ENCODE assay signal across 8 cellular contexts in genomic region chr3:142987080-142987700, GRCh38. TPM values are rescaled to one million over a fixed set of nuclear protein-coding genes. Genes with fewer than 3 reads are reported as not detected.
DNase-seq lines count a peak whose midpoint lies in the region; TF ChIP-seq lines count a peak whose summit lies in the region.

No MANE protein-coding gene starts in this region.

- no peaks in the 10 kb centered on the region for H3K4me1 Mint-ChIP-seq in Caco-2 (ENCODE audit: low read depth, unreplicated experiment)
- peaks cover 4% of the 10 kb centered on the region for H3K4me1 Mint-ChIP-seq in activated CD4-positive, alpha-beta memory T cell treated with anti-CD3 and anti-CD28 coated beads, Interleukin-2, amount 10 ng/mL, durations not matched to agents 7 days and 5 days

- BruUV-seq in Caco-2 (replicated peaks; lab: Mats Ljungman, UMichigan) (no TSS peak), mammary epithelial cell (replicated peaks; lab: Mats Ljungman, UMichigan) (no TSS peak)

- WGBS in mammary epithelial cell (ENCODE audit: low coverage, missing lambda C conversion rate): 74% methylated on average over 5 of the region's 5 CpGs
- 49% methylated on average over 5 of the region's 5 CpGs for WGBS in liver

- H3K36me3 ChIP-seq in Caco-2 (ENCODE audit: control insufficient read depth, insufficient read depth, low read length): no peaks in the 10 kb centered on the region
- no peaks in the 10 kb centered on the region for H3K36me3 ChIP-seq in mammary epithelial cell (ENCODE audit: insufficient read depth, low read length)
- no peaks in the 10 kb centered on the region for H3K36me3 ChIP-seq in liver (ENCODE audit: control insufficient read depth in 4 of 4, insufficient read depth in 3 of 4, low read depth in 1 of 4, low read length in 3 of 4)
- H3K36me3 ChIP-seq in effector memory CD4-positive, alpha-beta T cell (ENCODE audit: control insufficient read depth, insufficient read depth, low read length): no peaks in the 10 kb centered on the region

- no peaks in the 10 kb centered on the region for H3K79me2 ChIP-seq in mammary epithelial cell (ENCODE audit: insufficient read depth, low read length)

- POLR2A ChIA-PET in Caco-2 (lab: Charles Lee): no interaction called here
- POLR2A ChIA-PET in activated CD4-positive, alpha-beta memory T cell treated with anti-CD3 and anti-CD28 coated beads, Interleukin-2, amount 10 ng/mL, durations not matched to agents 7 days and 5 days (lab: Charles Lee): interaction anchor here (2.1 kb wide), 1 partner anchor 14 kb away, joined by 7 read pairs; the partner anchor contains the start of gene U2SURP

- H3K9ac ChIP-seq in mammary epithelial cell (ENCODE audit: insufficient read depth, low read length) (no peak overlapping the region), liver (ENCODE audit: low read depth in 1 of 2, low read length in 2 of 2) (no peak overlapping the region)

- H3K4me1 ChIP-seq in Caco-2 (no peaks in the 10 kb centered on the region), mammary epithelial cell (ENCODE audit: insufficient read depth, low read length) (no peaks in the 10 kb centered on the region), liver (ENCODE audit: control insufficient read depth in 4 of 4, insufficient read depth in 4 of 4, low read length in 3 of 4) (peaks cover 2 to 28% (median 13%) of the 10 kb centered on the region in 4 donors)
- no peaks in the 10 kb centered on the region for H3K4me1 ChIP-seq in effector memory CD4-positive, alpha-beta T cell (ENCODE audit: control insufficient read depth, insufficient read depth, low read length, poor library complexity, severe bottlenecking)

- H3K27me3 ChIP-seq in Caco-2 (replicated peaks; ENCODE audit: control insufficient read depth, insufficient read depth, low read length): no peaks in the 10 kb centered on the region
- no peaks in the 10 kb centered on the region for H3K27me3 ChIP-seq in mammary epithelial cell (ENCODE audit: insufficient read depth, low read length)
- H3K27me3 ChIP-seq in liver (ENCODE audit: control insufficient read depth in 4 of 4, insufficient read depth in 4 of 4, low read length in 3 of 4): no peaks in the 10 kb centered on the region
- no peaks in the 10 kb centered on the region for H3K27me3 ChIP-seq in effector memory CD4-positive, alpha-beta T cell (replicated peaks; ENCODE audit: control insufficient read depth, insufficient read depth, low read length, poor library complexity, severe bottlenecking)

- H3K27ac ChIP-seq in mammary epithelial cell (ENCODE audit: insufficient read depth, low read depth, low read length) (no peak overlapping the region), liver (ENCODE audit: low read depth in 1 of 2, low read length in 2 of 2) (no peak overlapping the region)
- no peak overlapping the region for H3K27ac ChIP-seq in effector memory CD4-positive, alpha-beta T cell (ENCODE audit: insufficient read depth, low read length, poor library complexity, severe bottlenecking)

- TF ChIP-seq CTCF in Caco-2 (IDR thresholded peaks at IDR 0.05; ENCODE audit: insufficient read depth in 1 of 2, low read depth in 1 of 2, low read length in 1 of 2, severe bottlenecking in 1 of 2, unreplicated experiment in 1 of 2) (peak; percentile 44 to 63), mammary epithelial cell (conservative IDR thresholded peaks at IDR 0.05 in 1 of 2, IDR thresholded peaks at IDR 0.05 in 1 of 2; ENCODE audit: extremely low read depth in 1 of 2, insufficient read depth in 1 of 2, low read depth in 1 of 2, low read length in 2 of 2) (peak; percentile 55 to 63), liver (IDR thresholded peaks at IDR 0.05; ENCODE audit: low read depth, low read length, missing input control) (peak; percentile 59)

- TF ChIP-seq RAD21 in liver (IDR thresholded peaks at IDR 0.05): peak; percentile 85 to 86

- no peak overlapping the region for H2AFZ ChIP-seq in mammary epithelial cell (ENCODE audit: low read depth, low read length)

- H3K4me3 ChIP-seq in Caco-2 (ENCODE audit: low read depth, low read length): no peak overlapping the region
- H3K4me3 ChIP-seq in mammary epithelial cell (replicated peaks in 1 of 3; ENCODE audit: insufficient read depth in 1 of 3, low read depth in 2 of 3, low read length in 3 of 3): no peak overlapping the region
- no peak overlapping the region for H3K4me3 ChIP-seq in liver (ENCODE audit: low read depth in 1 of 3, low read length in 3 of 3)
- H3K4me3 ChIP-seq in effector memory CD4-positive, alpha-beta T cell (ENCODE audit: insufficient read depth, low read depth, low read length, poor library complexity, severe bottlenecking): no peak overlapping the region

- intact Hi-C loops in Caco-2 (cut with micrococcal nuclease; ENCODE audit: unreplicated experiment): loop anchor here (1.0 to 2.0 kb wide), 3 partner anchors 58 to 400 kb away; no protein-coding TSS in a partner anchor
- intact Hi-C loops in mammary epithelial cell (cut with micrococcal nuclease): loop anchor here (1.0 to 2.0 kb wide), 3 partner anchors 58 to 400 kb away; no protein-coding TSS in a partner anchor

- DNase-seq in Caco-2 (no peak), HCEC 1CT (peak; percentile 41), NCI-H446 treated with DMSO at 0.1 percent for 48 hours (lab: John Stamatoyannopoulos, UW) (peak; percentile 41), mammary epithelial cell (peak; percentile 27)
- DNase-seq in effector memory CD4-positive, alpha-beta T cell: no peak
- DNase-seq in activated CD4-positive, CD25-positive, alpha-beta regulatory T cell (lab: John Stamatoyannopoulos, UW): no peak
- DNase-seq in activated CD4-positive, alpha-beta memory T cell treated with anti-CD3 and anti-CD28 coated beads, Interleukin-2, amount 10 ng/mL, durations not matched to agents 7 days and 5 days: no peak

- H3K9me3 ChIP-seq in Caco-2 (no peaks in the 10 kb centered on the region), mammary epithelial cell (replicated peaks; ENCODE audit: insufficient read depth, low read length) (no peaks in the 10 kb centered on the region), liver (ENCODE audit: control insufficient read depth in 4 of 4, low read length in 3 of 4) (no peaks in the 10 kb centered on the region)
- no peaks in the 10 kb centered on the region for H3K9me3 ChIP-seq in effector memory CD4-positive, alpha-beta T cell (ENCODE audit: control insufficient read depth, low read length)

- no peak overlapping the region for H3K4me3 Mint-ChIP-seq in Caco-2 (ENCODE audit: unreplicated experiment)
- no peak overlapping the region for H3K4me3 Mint-ChIP-seq in activated CD4-positive, alpha-beta memory T cell treated with anti-CD3 and anti-CD28 coated beads, Interleukin-2, amount 10 ng/mL, durations not matched to agents 7 days and 5 days

- in situ Hi-C loops in mammary epithelial cell (cut with MboI; ENCODE audit: low sequenced_read_pairs in 2 of 2): loop anchor here in 1 of 2 donors (5.0 kb wide), 1 partner anchor 55 kb away; no protein-coding TSS in a partner anchor

- no peaks in the 10 kb centered on the region for H3K36me3 Mint-ChIP-seq in Caco-2 (ENCODE audit: insufficient read depth, unreplicated experiment)
- H3K36me3 Mint-ChIP-seq in activated CD4-positive, alpha-beta memory T cell treated with anti-CD3 and anti-CD28 coated beads, Interleukin-2, amount 10 ng/mL, durations not matched to agents 7 days and 5 days (ENCODE audit: low read depth): no peaks in the 10 kb centered on the region

- dilution Hi-C loops in mammary epithelial cell (cut with HindIII; ENCODE audit: low sequenced_read_pairs): loop anchor here (25.0 kb wide), 2 partner anchors 150 to 400 kb away; partner anchors contain the start of genes ATR and PLS1

- no peaks in the 10 kb centered on the region for H3K9me3 Mint-ChIP-seq in Caco-2 (ENCODE audit: unreplicated experiment)
- no peaks in the 10 kb centered on the region for H3K9me3 Mint-ChIP-seq in activated CD4-positive, alpha-beta memory T cell treated with anti-CD3 and anti-CD28 coated beads, Interleukin-2, amount 10 ng/mL, durations not matched to agents 7 days and 5 days

- H3K27me3 Mint-ChIP-seq in Caco-2 (ENCODE audit: insufficient read depth, unreplicated experiment): peaks cover 10% of the 10 kb centered on the region
- peaks cover 22% of the 10 kb centered on the region for H3K27me3 Mint-ChIP-seq in activated CD4-positive, alpha-beta memory T cell treated with anti-CD3 and anti-CD28 coated beads, Interleukin-2, amount 10 ng/mL, durations not matched to agents 7 days and 5 days

- H4K20me1 ChIP-seq in mammary epithelial cell (ENCODE audit: insufficient read depth, low read length): no peaks in the 10 kb centered on the region

- H3K27ac Mint-ChIP-seq in Caco-2 (ENCODE audit: unreplicated experiment): no peak overlapping the region
- no peak overlapping the region for H3K27ac Mint-ChIP-seq in activated CD4-positive, alpha-beta memory T cell treated with anti-CD3 and anti-CD28 coated beads, Interleukin-2, amount 10 ng/mL, durations not matched to agents 7 days and 5 days

- CTCF ChIA-PET in Caco-2 (lab: Charles Lee) (no interaction called here), mammary epithelial cell (lab: Charles Lee; ENCODE audit: low non-redundant PET) (interaction anchor here (0.6 kb wide), 1 partner anchor 57 kb away, joined by 4 read pairs; no protein-coding TSS in a partner anchor)
- CTCF ChIA-PET in activated CD4-positive, alpha-beta memory T cell treated with anti-CD3 and anti-CD28 coated beads, Interleukin-2, amount 10 ng/mL, durations not matched to agents 7 days and 5 days (lab: Charles Lee): interaction anchor here (0.6 to 2.6 kb wide), 6 partner anchors 16 to 707 kb away, joined by 3 to 10 read pairs (median 3); no protein-coding TSS in a partner anchor

- H3K4me2 ChIP-seq in mammary epithelial cell (ENCODE audit: insufficient read depth, low read depth, low read length): no peak overlapping the region

RNA-seq across cellular contexts. Expression of gene U2SURP, which starts 14.2 kb away (rescaled TPM):
- total RNA-seq in Caco-2 (2022) (125 and 131 TPM in 2 replicates), mammary epithelial cell (100 to 1,000 TPM in 1 of 2 donors, 10 to 100 TPM in 1; 76.7 to 122 TPM), liver (10 to 100 TPM; 33.4 to 41.2 TPM)
- polyA plus RNA-seq in mammary epithelial cell (36.1 TPM), liver (10 to 100 TPM in 1 of 2 donors, 1 to 10 TPM in 1; 8.3 to 27.2 TPM)
- 17.1 TPM for polyA minus RNA-seq in mammary epithelial cell
- 100 to 1,000 TPM; 106 to 120 TPM for total RNA-seq in activated CD4-positive, alpha-beta memory T cell treated with anti-CD3 and anti-CD28 coated beads, Interleukin-2, amount 10 ng/mL, durations not matched to agents 7 days and 5 days

RNA-seq across cellular contexts. Expression of gene PAQR9, which starts 23.7 kb away (rescaled TPM):
- total RNA-seq in Caco-2 (2022) (not detected in 2 replicates), mammary epithelial cell (not detected), liver (10 to 100 TPM; 15.4 to 24.3 TPM)
- polyA plus RNA-seq in mammary epithelial cell (0.05 TPM), liver (1 to 10 TPM; 3.6 to 9.8 TPM)
- 0.41 TPM for polyA minus RNA-seq in mammary epithelial cell
- not detected for total RNA-seq in activated CD4-positive, alpha-beta memory T cell treated with anti-CD3 and anti-CD28 coated beads, Interleukin-2, amount 10 ng/mL, durations not matched to agents 7 days and 5 days

Comparison
In these comparisons a context has a peak if more than half of its experiments do, and no peak if none do; other contexts are left out.
1. DNase-seq: peak in HCEC 1CT (single experiment), NCI-H446 treated with DMSO at 0.1 percent for 48 hours (single experiment) and mammary epithelial cell (single experiment); none in Caco-2 (0 of 2), effector memory CD4-positive, alpha-beta T cell (0 of 3), activated CD4-positive, CD25-positive, alpha-beta regulatory T cell (0 of 4) and activated CD4-positive, alpha-beta memory T cell treated with anti-CD3 and anti-CD28 coated beads, Interleukin-2, amount 10 ng/mL, durations not matched to agents 7 days and 5 days (single experiment).
2. RNA of gene PAQR9, which starts 23.7 kb away (total RNA-seq): 15.4 to 24.3 TPM in liver; not detected in mammary epithelial cell, not detected in Caco-2 and not detected in activated CD4-positive, alpha-beta memory T cell treated with anti-CD3 and anti-CD28 coated beads, Interleukin-2, amount 10 ng/mL, durations not matched to agents 7 days and 5 days; every median in the first group is over 10 times any median in the second.
3. Peak in every context shown above with its lines, with median percentiles within 50 percentile points of each other: CTCF ChIP-seq.